ENCODE assay signal across 1 cellular context in genomic region chr6:169800668-169801395, GRCh38.
TF ChIP-seq lines count a peak whose summit lies in the region.

No MANE protein-coding gene starts in this region.

TF ChIP-seq in HepG2, 621 proteins besides CTCF, POLR2A, EP300 and RAD21 (continued from another document and continues in another):
- TF ChIP-seq ZNF766 (CRISPR knock-in tag; IDR thresholded peaks at IDR 0.05; ENCODE audit: borderline replicate concordance) (peak; percentile 37; the same call in 1 of the 2 replicates), RBM22 (optimal IDR thresholded peaks at IDR 0.05; ENCODE audit: low read length) (peak; percentile 10), JARID2 (CRISPR knock-in tag; IDR thresholded peaks at IDR 0.05; ENCODE audit: insufficient replicate concordance) (peak; percentile 58), ZNF891 (CRISPR knock-in tag; IDR thresholded peaks at IDR 0.05) (peak; percentile 89), ZNF678 (CRISPR knock-in tag; IDR thresholded peaks at IDR 0.05) (0 out of 2 replicates have a peak, but pooled peaks have one; percentile 29), ZMYM3 (CRISPR knock-in tag; IDR thresholded peaks at IDR 0.05) (peak; percentile 43; the same call in 1 of the 2 replicates), HIC2 (CRISPR knock-in tag; IDR thresholded peaks at IDR 0.05; ENCODE audit: low read depth) (peak; percentile 91), MLLT10 (CRISPR knock-in tag; IDR thresholded peaks at IDR 0.05) (no peak), REXO4 (CRISPR knock-in tag; IDR thresholded peaks at IDR 0.05; ENCODE audit: borderline replicate concordance) (no peak), ZNF609 (CRISPR knock-in tag; IDR thresholded peaks at IDR 0.05; ENCODE audit: borderline replicate concordance) (peak; percentile 95), ZNF782 (CRISPR knock-in tag; IDR thresholded peaks at IDR 0.05; ENCODE audit: borderline replicate concordance) (peak; percentile 71; the same call in 1 of the 2 replicates), FIP1L1 (IDR thresholded peaks at IDR 0.05; ENCODE audit: borderline replicate concordance, insufficient read depth, low read depth, low read length) (no peak), POGK (CRISPR knock-in tag; conservative IDR thresholded peaks at IDR 0.05) (peak; percentile 66; the same call in 1 of the 2 replicates), MZF1 (CRISPR knock-in tag; IDR thresholded peaks at IDR 0.05; ENCODE audit: borderline replicate concordance) (no peak), FOSL1 (CRISPR knock-in tag; IDR thresholded peaks at IDR 0.05; ENCODE audit: borderline replicate concordance) (peak; percentile 70; the same call in 1 of the 2 replicates), BCL3 (CRISPR knock-in tag; IDR thresholded peaks at IDR 0.05) (0 out of 2 replicates have a peak, but pooled peaks have one; percentile 42), FOXC1 (CRISPR knock-in tag; IDR thresholded peaks at IDR 0.05; ENCODE audit: borderline replicate concordance) (peak; percentile 13; the same call in 1 of the 2 replicates), ZNF446 (CRISPR knock-in tag; IDR thresholded peaks at IDR 0.05) (peak; percentile 36), THYN1 (CRISPR knock-in tag; IDR thresholded peaks at IDR 0.05; ENCODE audit: borderline replicate concordance, low read depth) (no peak), IRF2 (CRISPR knock-in tag; IDR thresholded peaks at IDR 0.05) (peak; percentile 46; the same call in 1 of the 2 replicates), ZNF260 (CRISPR knock-in tag; IDR thresholded peaks at IDR 0.05; ENCODE audit: borderline replicate concordance, low read depth) (no peak), HMG20A (CRISPR knock-in tag; IDR thresholded peaks at IDR 0.05; ENCODE audit: borderline replicate concordance) (peak; percentile 67; the same call in 1 of the 2 replicates), GATA4 (IDR thresholded peaks at IDR 0.05; ENCODE audit: borderline replicate concordance, low read depth) (peak; percentile 86), ZFP82 (CRISPR knock-in tag; IDR thresholded peaks at IDR 0.05; ENCODE audit: borderline replicate concordance) (no peak), MEIS2 (CRISPR knock-in tag; IDR thresholded peaks at IDR 0.05) (0 out of 2 replicates have a peak, but pooled peaks have one; percentile 26), ZNF615 (CRISPR knock-in tag; IDR thresholded peaks at IDR 0.05; ENCODE audit: borderline replicate concordance) (no peak; the same call in 1 of the 2 replicates), KMT2A (CRISPR knock-in tag; IDR thresholded peaks at IDR 0.05) (peak; percentile 41), PRPF4 (IDR thresholded peaks at IDR 0.05; ENCODE audit: low read depth, low read length, poor library complexity, severe bottlenecking) (no peak), NR2F1 (CRISPR knock-in tag; IDR thresholded peaks at IDR 0.05) (no peak), NR1H2 (CRISPR knock-in tag; IDR thresholded peaks at IDR 0.05; ENCODE audit: borderline replicate concordance, low read depth) (peak; percentile 64; the same call in 1 of the 2 replicates), ZNF3 (CRISPR knock-in tag; IDR thresholded peaks at IDR 0.05) (no peak), RERE (CRISPR knock-in tag; IDR thresholded peaks at IDR 0.05; ENCODE audit: low read depth) (peak; percentile 67; the same call in 1 of the 2 replicates), ARHGAP35 (CRISPR knock-in tag; IDR thresholded peaks at IDR 0.05; ENCODE audit: borderline replicate concordance) (no peak), HNRNPUL1 (IDR thresholded peaks at IDR 0.05; ENCODE audit: low read depth, low read length) (no peak), ZNF720 (CRISPR knock-in tag; IDR thresholded peaks at IDR 0.05) (no peak), ZNF83 (CRISPR knock-in tag; IDR thresholded peaks at IDR 0.05; ENCODE audit: borderline replicate concordance) (no peak), PLRG1 (conservative IDR thresholded peaks at IDR 0.05) (no peak), FOXA3 (CRISPR knock-in tag; IDR thresholded peaks at IDR 0.05) (peak; percentile 93), ZNF674 (CRISPR knock-in tag; IDR thresholded peaks at IDR 0.05; ENCODE audit: low read depth) (no peak), ZIK1 (CRISPR knock-in tag; IDR thresholded peaks at IDR 0.05; ENCODE audit: borderline replicate concordance, low read depth) (no peak), ZNF574 (CRISPR knock-in tag; IDR thresholded peaks at IDR 0.05) (peak; percentile 84), ZNF431 (CRISPR knock-in tag; IDR thresholded peaks at IDR 0.05; ENCODE audit: borderline replicate concordance, low read depth) (peak; percentile 68), ELK4 (CRISPR knock-in tag; IDR thresholded peaks at IDR 0.05; ENCODE audit: borderline replicate concordance) (no peak), MTF1 (CRISPR knock-in tag; IDR thresholded peaks at IDR 0.05) (no peak), POLR2AphosphoS5 (IDR thresholded peaks at IDR 0.05; ENCODE audit: low read depth, low read length) (peak; percentile 42; the same call in 1 of the 2 replicates), SP4 (CRISPR knock-in tag; IDR thresholded peaks at IDR 0.05) (peak; percentile 80)
